Comparison of ENCODE assay signal across 10 cellular contexts in the genomic region with DNA sequence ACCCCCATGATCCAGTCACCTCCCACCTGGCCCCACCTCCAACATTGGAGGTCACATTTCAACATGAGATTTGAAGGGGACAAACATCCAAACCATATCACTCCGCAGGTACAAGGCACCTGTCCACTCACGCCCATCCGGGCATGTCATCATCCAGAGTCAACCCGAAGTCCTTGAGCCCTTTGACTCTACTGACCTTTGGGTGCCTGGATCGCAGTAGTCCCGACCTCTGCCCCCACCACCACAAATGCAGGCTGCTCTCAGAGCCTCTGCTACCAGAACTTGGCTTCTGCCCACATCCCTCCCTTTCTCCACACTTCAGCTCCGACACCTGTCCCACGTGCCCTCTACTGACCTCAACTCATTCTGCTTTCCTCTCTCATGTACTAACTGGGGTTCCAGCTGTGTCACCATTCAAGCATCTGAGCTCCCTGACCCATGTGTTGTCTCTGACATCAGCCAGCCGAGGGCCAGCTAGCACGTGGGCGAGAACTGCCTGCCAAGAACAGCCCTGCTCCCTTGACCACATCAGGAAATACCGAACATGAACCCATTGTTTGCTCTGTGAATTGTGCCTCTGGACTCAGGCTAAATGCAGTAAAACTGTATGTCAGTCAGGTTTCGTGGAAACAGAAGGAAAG.
DNase-seq lines count a peak whose midpoint lies in the region; ATAC-seq and TF ChIP-seq lines count a peak whose summit lies in the region.
"Had no signal": no experiment of that assay in that cellular context is flagged by ENCODE, and none has a peak within 500 bp of the region (broad histone marks: within the 10 kb centered on the region; RNA-seq: fewer than 3 reads in every experiment).

No MANE protein-coding gene starts in this region.

- no peak overlapping the region for H3K27ac ChIP-seq in effector memory CD4-positive, alpha-beta T cell (ENCODE audit: insufficient read depth, low read length, poor library complexity, severe bottlenecking)
- H3K27ac ChIP-seq: psoas muscle had no signal

- no peak overlapping the region for H3K4me3 ChIP-seq in epithelial cell of esophagus (ENCODE audit: low read length)
- no peak overlapping the region for H3K4me3 ChIP-seq in effector memory CD4-positive, alpha-beta T cell (ENCODE audit: insufficient read depth, low read depth, low read length, poor library complexity, severe bottlenecking)
- H3K4me3 ChIP-seq: psoas muscle had no signal

- H3K4me1 ChIP-seq in effector memory CD4-positive, alpha-beta T cell (ENCODE audit: control insufficient read depth, insufficient read depth, low read length, poor library complexity, severe bottlenecking), result no peaks in the 10 kb centered on the region

- H3K27me3 ChIP-seq in effector memory CD4-positive, alpha-beta T cell (replicated peaks; ENCODE audit: control insufficient read depth, insufficient read depth, low read length, poor library complexity, severe bottlenecking), result no peaks in the 10 kb centered on the region

- DNase-seq in Ammon's horn (ENCODE audit: low spot score) (peak; percentile 93), NCI-H748 treated with DMSO at 0.1 percent for 48 hours (lab: John Stamatoyannopoulos, UW) (peak; percentile 11), epithelial cell of esophagus (ENCODE audit: low read depth) (peak; percentile 80), mucosa of gallbladder (ENCODE audit: low spot score) (peak; percentile 91)
- no peak for DNase-seq in activated T-cell treated with anti-CD3 and anti-CD28 coated beads, Interleukin-2, amount 50 U/mL, for 48 hours
- DNase-seq in effector memory CD4-positive, alpha-beta T cell, result no peak
- DNase-seq: activated naive CD8-positive, alpha-beta T cell treated with anti-CD3 and anti-CD28 coated beads, Interleukin-2, amount 10 ng/mL, durations not matched to agents 7 days and 5 days had no signal

- TF ChIP-seq CTCF in epithelial cell of esophagus (IDR thresholded peaks at IDR 0.05; ENCODE audit: insufficient read depth, low read depth, low read length, missing control alignments), result no peak

- H3K9me3 ChIP-seq in effector memory CD4-positive, alpha-beta T cell (ENCODE audit: control insufficient read depth, low read length), result no peaks in the 10 kb centered on the region
- H3K9me3 ChIP-seq: psoas muscle had no signal

- no peaks in the 10 kb centered on the region for H3K36me3 ChIP-seq in effector memory CD4-positive, alpha-beta T cell (ENCODE audit: control insufficient read depth, insufficient read depth, low read length)

- ATAC-seq in HG03039 (IDR thresholded peaks at IDR 0.05; ENCODE audit: unreplicated experiment), result no peak
- ATAC-seq in HG03175 (IDR thresholded peaks at IDR 0.05; ENCODE audit: unreplicated experiment), result no peak

Comparison
In these comparisons a context has a peak if more than half of its experiments do, and no peak if none do; other contexts are left out.
1. DNase-seq: peak in Ammon's horn (single experiment), NCI-H748 treated with DMSO at 0.1 percent for 48 hours (single experiment), epithelial cell of esophagus (single experiment) and mucosa of gallbladder (single experiment); none in activated T-cell treated with anti-CD3 and anti-CD28 coated beads, Interleukin-2, amount 50 U/mL, for 48 hours (0 of 2) and effector memory CD4-positive, alpha-beta T cell (0 of 3).